In genomic region chr7:105846404-105846803, GRCh38 we compare ENCODE assay signal across 1 cellular context.
A peak's percentile ranks its signal among the peaks of the same experiment; 100 is the strongest.
TF ChIP-seq lines count a peak whose summit lies in the region.

No MANE protein-coding gene starts in this region.

TF ChIP-seq in K562, 482 proteins besides CTCF, POLR2A, EP300 and RAD21 (continued from another document):
- TF ChIP-seq PHF20 (IDR thresholded peaks at IDR 0.05; ENCODE audit: partially characterized antibody): no peak
- TF ChIP-seq MAFG (tag; conservative IDR thresholded peaks at IDR 0.05): peak; percentile 56
- TF ChIP-seq HMG20A (CRISPR knock-in tag; conservative IDR thresholded peaks at IDR 0.05): no peak
- TF ChIP-seq HLTF (IDR thresholded peaks at IDR 0.05): no peak
TF ChIP-seq in K562: peak in this region for 4.
